ENCODE assay signal across 9 cellular contexts in genomic region chr17:4573682-4574081, GRCh38. TPM values are rescaled to one million over a fixed set of nuclear protein-coding genes. Genes with fewer than 3 reads are reported as not detected.
DNase-seq lines count a peak whose midpoint lies in the region; ATAC-seq and TF ChIP-seq lines count a peak whose summit lies in the region.
"Had no signal": no experiment of that assay in that cellular context is flagged by ENCODE, and none has a peak within 500 bp of the region (broad histone marks: within the 10 kb centered on the region; RNA-seq: fewer than 3 reads in every experiment).

No MANE protein-coding gene starts in this region.

- no peaks in the 10 kb centered on the region for H3K27me3 ChIP-seq in effector memory CD4-positive, alpha-beta T cell (replicated peaks; ENCODE audit: control insufficient read depth, insufficient read depth, low read length, poor library complexity, severe bottlenecking)
- peaks cover 0 to 4% (median 0%) of the 10 kb centered on the region in 7 donors for H3K27me3 ChIP-seq in spleen (replicated peaks in 1 of 7)

- TF ChIP-seq POLR2A in spleen (IDR thresholded peaks at IDR 0.05): no peak

- DNase-seq in Daoy (ENCODE audit: low read depth) (peak; percentile 68), spleen (peak; percentile 67), KG1 (lab: John Stamatoyannopoulos, UW) (no peak), DMS153 (lab: John Stamatoyannopoulos, UW) (no peak), midbrain (lab: John Stamatoyannopoulos, UW) (no peak)
- DNase-seq in activated CD4-positive, alpha-beta T cell treated with anti-CD3 and anti-CD28 coated beads for 48 hours: peak; percentile 85
- DNase-seq in effector memory CD4-positive, alpha-beta T cell: peak; percentile 22 to 36 (median 30)

- H3K4me1 ChIP-seq in effector memory CD4-positive, alpha-beta T cell (ENCODE audit: control insufficient read depth, insufficient read depth, low read length, poor library complexity, severe bottlenecking): no peaks in the 10 kb centered on the region
- H3K4me1 ChIP-seq in spleen: peaks cover 0 to 5% (median 0%) of the 10 kb centered on the region in 6 donors

- H3K27ac ChIP-seq in effector memory CD4-positive, alpha-beta T cell (ENCODE audit: insufficient read depth, low read length, poor library complexity, severe bottlenecking): no peak overlapping the region
- no peak overlapping the region for H3K27ac ChIP-seq in spleen

- intact Hi-C loops in spleen (cut with DNase I; ENCODE audit: low total_unique reads): no loop called here

- no peaks in the 10 kb centered on the region for H3K9me3 ChIP-seq in effector memory CD4-positive, alpha-beta T cell (ENCODE audit: control insufficient read depth, low read length)
- no peaks in the 10 kb centered on the region for H3K9me3 ChIP-seq in spleen

- no peaks in the 10 kb centered on the region for H3K36me3 ChIP-seq in effector memory CD4-positive, alpha-beta T cell (ENCODE audit: control insufficient read depth, insufficient read depth, low read length)
- H3K36me3 ChIP-seq in spleen: no peaks in the 10 kb centered on the region

- WGBS in spleen, 5 donors: 37 to 60% (median 47%) methylated on average over 4 to 7 of the region's 7 CpGs

- TF ChIP-seq CTCF in spleen (IDR thresholded peaks at IDR 0.05 in 8 of 11, conservative IDR thresholded peaks at IDR 0.05 in 3 of 11): no peak

- H3K4me3 ChIP-seq in effector memory CD4-positive, alpha-beta T cell (ENCODE audit: insufficient read depth, low read depth, low read length, poor library complexity, severe bottlenecking): no peak overlapping the region
- no peak overlapping the region for H3K4me3 ChIP-seq in spleen

- no peak for ATAC-seq in GM21515 (IDR thresholded peaks at IDR 0.05; ENCODE audit: unreplicated experiment)

RNA-seq across cellular contexts. Expression of gene SMTNL2, which starts 10.6 kb away (rescaled TPM):
- total RNA-seq in Daoy (2014; rRNA removed; shearing (Covaris generic)): not detected in 2 replicates
- 1 to 10 TPM in 2 of 7 donors, under 1 TPM in 5; 0.42 to 1.5 (median 0.97) TPM for total RNA-seq in spleen
- polyA plus RNA-seq in spleen: under 1 TPM; 0.22 to 0.67 (median 0.36) TPM
- polyA plus RNA-seq: BJ had no signal

RNA-seq across cellular contexts. Expression of gene GGT6, which starts 13.3 kb away (rescaled TPM):
- not detected in 2 replicates for total RNA-seq in Daoy (2014; rRNA removed; shearing (Covaris generic))
- under 1 TPM in 1 of 7 donors, not detected in 6; 0.42 TPM for total RNA-seq in spleen
- under 1 TPM in 1 of 3 donors, not detected in 2; 0.03 TPM for polyA plus RNA-seq in spleen
- polyA plus RNA-seq: BJ had no signal

RNA-seq across cellular contexts. Expression of gene MYBBP1A, which starts 18.5 kb away (rescaled TPM):
- 174 and 179 TPM in 2 replicates for total RNA-seq in Daoy (2014; rRNA removed; shearing (Covaris generic))
- 10 to 100 TPM; 37.1 to 71.2 (median 54.4) TPM for total RNA-seq in spleen
- polyA plus RNA-seq in spleen: 10 to 100 TPM; 24.7 to 48.6 (median 35.5) TPM

Comparison
In these comparisons a context has a peak if more than half of its experiments do, and no peak if none do; other contexts are left out.
1. DNase-seq: peak in Daoy (single experiment), activated CD4-positive, alpha-beta T cell treated with anti-CD3 and anti-CD28 coated beads for 48 hours (single experiment), effector memory CD4-positive, alpha-beta T cell (3 of 3) and spleen (single experiment); none in KG1 (single experiment), DMS153 (single experiment) and midbrain (single experiment).